Comparison of ENCODE assay signal across 8 cellular contexts in genomic region chr5:62305358-62305714, GRCh38. TPM values are rescaled to one million over a fixed set of nuclear protein-coding genes. Genes with fewer than 3 reads are reported as not detected.
DNase-seq lines count a peak whose midpoint lies in the region; ATAC-seq and TF ChIP-seq lines count a peak whose summit lies in the region.

No MANE protein-coding gene starts in this region.

- DNase-seq in CD4-positive, alpha-beta memory T cell = no peak
- DNase-seq in NB4 (ENCODE audit: low read depth) = no peak
- DNase-seq in omental fat pad (ENCODE audit: low spot score) = no peak
- no peak for DNase-seq in GM03348 (ENCODE audit: low spot score)
- DNase-seq in AG08396 (ENCODE audit: low spot score) = no peak

- H3K27me3 Mint-ChIP-seq in CD4-positive, alpha-beta memory T cell = no peaks in the 10 kb centered on the region

- TF ChIP-seq POLR2A in NB4 (IDR thresholded peaks at IDR 0.05; ENCODE audit: extremely low read depth, insufficient read length) = no peak

- ATAC-seq in omental fat pad (ENCODE audit: low FRiP score) (peak; percentile 2), HG03280 (IDR thresholded peaks at IDR 0.05; ENCODE audit: unreplicated experiment) (no peak), HG03159 (IDR thresholded peaks at IDR 0.05; ENCODE audit: unreplicated experiment) (no peak)

- no peaks in the 10 kb centered on the region for H3K27me3 ChIP-seq in CD4-positive, alpha-beta memory T cell (ENCODE audit: insufficient read depth, low read length)
- no peaks in the 10 kb centered on the region for H3K27me3 ChIP-seq in ectodermal cell (ENCODE audit: control insufficient read depth, insufficient read depth, low read length, poor library complexity, severe bottlenecking)

- intact Hi-C loops in CD4-positive, alpha-beta memory T cell (cut with micrococcal nuclease) = loop anchor here (1.0 to 5.0 kb wide), 2 partner anchors 13 to 48 kb away; no protein-coding TSS in a partner anchor

- TF ChIP-seq CTCF in NB4 (IDR thresholded peaks at IDR 0.05; ENCODE audit: low read depth, low read length) (no peak), omental fat pad (IDR thresholded peaks at IDR 0.05) (no peak)

- 84 to 93% methylated on average over 4 of the region's 4 CpGs for WGBS in ectodermal cell, 2 experiments

- CTCF ChIA-PET in CD4-positive, alpha-beta memory T cell (lab: Charles Lee; ENCODE audit: partially characterized antibody) = interaction anchor here (0.6 to 1.6 kb wide), 12 partner anchors 9 to 98 kb away, joined by 3 to 25 read pairs (median 4); partner anchors contain the start of gene DIMT1

- H3K27ac Mint-ChIP-seq in CD4-positive, alpha-beta memory T cell = peak overlapping the region; percentile 97 to 99 (median 98)

- H3K9me3 Mint-ChIP-seq in CD4-positive, alpha-beta memory T cell = no peaks in the 10 kb centered on the region

- peak overlapping the region; percentile 73 to 82 for H3K4me3 ChIP-seq in CD4-positive, alpha-beta memory T cell (ENCODE audit: low read length in 2 of 2)
- peak overlapping the region; percentile 38 for H3K4me3 ChIP-seq in NB4 (ENCODE audit: low read depth, low read length)
- H3K4me3 ChIP-seq in ectodermal cell (ENCODE audit: insufficient read depth, low read depth, low read length) = peak overlapping the region; percentile 77

- H3K36me3 ChIP-seq in CD4-positive, alpha-beta memory T cell (ENCODE audit: insufficient read depth, low read length) = no peaks in the 10 kb centered on the region
- no peaks in the 10 kb centered on the region for H3K36me3 ChIP-seq in ectodermal cell (ENCODE audit: control insufficient read depth, insufficient read depth, low read length)

- H3K4me3 Mint-ChIP-seq in CD4-positive, alpha-beta memory T cell = peak overlapping the region; percentile 86 to 93 (median 88)

- peaks cover 15 to 28% of the 10 kb centered on the region in 2 donors for H3K36me3 Mint-ChIP-seq in CD4-positive, alpha-beta memory T cell

- peaks cover 48% of the 10 kb centered on the region for H3K4me1 ChIP-seq in CD4-positive, alpha-beta memory T cell (ENCODE audit: insufficient read depth, low read length)
- no peaks in the 10 kb centered on the region for H3K4me1 ChIP-seq in ectodermal cell (ENCODE audit: control insufficient read depth, insufficient read depth, low read length)

- POLR2A ChIA-PET in CD4-positive, alpha-beta memory T cell (lab: Charles Lee; ENCODE audit: partially characterized antibody) = interaction anchor here (1.0 to 3.1 kb wide), 24 partner anchors 9 to 974 kb away, joined by 3 to 42 read pairs (median 6); partner anchors contain the start of genes DIMT1, IPO11 and ZSWIM6

- H3K4me1 Mint-ChIP-seq in CD4-positive, alpha-beta memory T cell = peaks cover 34 to 57% (median 45%) of the 10 kb centered on the region in 4 donors

- H3K27ac ChIP-seq in CD4-positive, alpha-beta memory T cell (ENCODE audit: low read depth, low read length) = peak overlapping the region; percentile 76
- H3K27ac ChIP-seq in ectodermal cell (ENCODE audit: insufficient read depth, low read depth, low read length, poor library complexity, severe bottlenecking) = peak overlapping the region; percentile 38

- H3K9me3 ChIP-seq in CD4-positive, alpha-beta memory T cell (ENCODE audit: control insufficient read depth in 1 of 2, low read length in 2 of 2) = no peaks in the 10 kb centered on the region
- no peaks in the 10 kb centered on the region for H3K9me3 ChIP-seq in ectodermal cell (ENCODE audit: control insufficient read depth, low read length)

RNA-seq across cellular contexts. Expression of gene KIF2A, which starts 0.7 kb away (rescaled TPM):
- total RNA-seq in CD4-positive, alpha-beta memory T cell = 100 to 1,000 TPM; 151 to 157 TPM
- 100 to 1,000 TPM; 133 to 158 TPM for polyA plus RNA-seq in CD4-positive, alpha-beta memory T cell
- 77.7 TPM for polyA plus RNA-seq in ectodermal cell (2013, experiment 1 of 4)
- polyA plus RNA-seq in ectodermal cell (2013, experiment 2 of 4) = 73.3 TPM
- 67.6 TPM for polyA plus RNA-seq in ectodermal cell (2013, experiment 3 of 4)
- polyA plus RNA-seq in ectodermal cell (2013, experiment 4 of 4) = 72.3 TPM
- 10 to 100 TPM; 19.3 to 37.6 (median 35.9) TPM for total RNA-seq in omental fat pad
